ENCODE assay signal across 8 cellular contexts in the genomic region with DNA sequence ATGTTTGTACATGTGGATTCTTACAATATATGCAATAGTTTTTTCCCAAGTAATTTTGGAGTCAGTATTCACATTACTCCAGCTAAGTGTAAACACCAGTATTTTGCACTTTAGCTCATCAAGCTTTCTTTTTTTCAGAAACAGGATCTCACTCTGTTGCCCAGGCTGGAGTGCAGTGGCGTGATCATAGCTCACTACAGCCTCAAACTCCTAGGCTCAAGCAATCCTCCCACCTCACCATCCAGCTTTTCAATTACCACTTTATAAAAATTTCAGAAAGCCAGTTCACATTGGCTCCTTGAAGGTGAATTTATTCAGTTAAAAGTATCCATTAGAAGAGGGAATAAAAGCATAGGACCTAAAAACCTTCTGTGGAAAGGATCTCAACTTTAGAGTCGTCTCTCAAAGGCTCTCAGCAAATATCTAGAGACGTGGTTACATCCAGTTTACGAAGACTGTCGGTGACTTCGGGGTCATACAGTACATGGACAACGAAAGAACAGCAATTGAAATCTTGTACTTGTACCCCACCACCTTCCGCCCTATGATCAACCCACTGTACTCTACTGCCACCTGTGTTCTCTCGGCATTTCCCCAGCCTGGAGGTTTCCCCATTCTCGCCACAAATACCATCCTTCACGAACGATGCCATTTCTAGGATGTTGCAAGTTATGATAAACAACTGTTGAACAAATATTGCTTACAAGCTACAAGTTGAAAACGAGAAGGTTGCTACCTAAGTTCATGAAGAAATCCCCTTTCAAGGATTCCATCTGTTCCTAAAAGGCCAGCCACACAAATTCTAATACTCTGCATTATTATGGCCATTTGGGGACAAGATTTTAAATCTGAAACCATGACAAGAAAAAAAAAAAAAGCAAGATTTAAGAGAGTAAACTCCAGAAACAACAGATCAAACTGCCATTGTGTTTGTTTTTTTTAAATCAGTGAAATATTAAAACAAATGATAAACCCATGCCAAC. TPM values are rescaled to one million over a fixed set of nuclear protein-coding genes. Genes with fewer than 3 reads are reported as not detected.
DNase-seq lines count a peak whose midpoint lies in the region; ATAC-seq, FAIRE-seq and TF ChIP-seq lines count a peak whose summit lies in the region.

No MANE protein-coding gene starts in this region.

- H3K4me3 ChIP-seq in cardiac fibroblast (replicated peaks in 1 of 2; ENCODE audit: low read depth in 2 of 2, low read length in 2 of 2) (peak overlapping the region; percentile 94 to 95), HepG2 (replicated peaks in 1 of 3; ENCODE audit: insufficient read depth in 1 of 3, low read depth in 2 of 3, low read length in 3 of 3) (peak overlapping the region; percentile 81 to 94 (median 93))

- BruUV-seq in HepG2 (replicated peaks; lab: Mats Ljungman, UMichigan): no TSS peak

- H3K27me3 ChIP-seq in HepG2 (ENCODE audit: control insufficient read depth in 1 of 2, insufficient read depth in 2 of 2, low read length in 2 of 2): peaks cover 0 to 1% of the 10 kb centered on the region in 2 experiments; a peak in 1 of 5 replicates

- peak overlapping the region; percentile 84 for H3K4me2 ChIP-seq in HepG2 (ENCODE audit: low read depth, low read length)

- CTCF ChIA-PET in HepG2 (lab: Yijun Ruan, JAX; ENCODE audit: low intra/inter-chr PET ratio, low total read pairs): interaction anchor here (1.6 to 1.9 kb wide), 2 partner anchors 232 to 236 kb away, joined by 9 to 11 read pairs; no protein-coding TSS in a partner anchor

- H3K9me3 ChIP-seq in HepG2 (ENCODE audit: low read length): no peaks in the 10 kb centered on the region

- TF ChIP-seq EP300 in HepG2 (IDR thresholded peaks at IDR 0.05; ENCODE audit: low read depth in 2 of 2, low read length in 2 of 2) (no peak; a peak in 1 of 4 replicates), HepG2 (CRISPR knock-in tag; IDR thresholded peaks at IDR 0.05; ENCODE audit: borderline replicate concordance) (no peak)

- peak overlapping the region; percentile 64 for H2AFZ ChIP-seq in HepG2 (ENCODE audit: low read length)

- FAIRE-seq in HepG2 (lab: Jason Lieb, UNC): peak; percentile 64

- POLR2A ChIA-PET in HepG2 (lab: Yijun Ruan, JAX): interaction anchor here (1.4 to 1.8 kb wide), 2 partner anchors 245 to 284 kb away, joined by 3 to 4 read pairs; no protein-coding TSS in a partner anchor

- in situ Hi-C loops in HepG2 (cut with HindIII; ENCODE audit: extremely low pct_ligation_motif_present, low pct_unique_long_range_greater_than_20kb): loop anchor here (10.0 kb wide), 1 partner anchor 88 kb away; no protein-coding TSS in a partner anchor

- DNase-seq in COLO668 (lab: John Stamatoyannopoulos, UW; ENCODE audit: unreplicated experiment): peak; percentile 29
- DNase-seq in NOMO-1 (lab: John Stamatoyannopoulos, UW; ENCODE audit: unreplicated experiment in 2 of 2): peak; percentile 39 to 61
- peak; percentile 85 to 88 for DNase-seq in cardiac fibroblast (ENCODE audit: low read depth in 2 of 2)
- peak; percentile 64 for DNase-seq in HepG2 (ENCODE audit: low spot score)
- DNase-seq in NCI-H2196 (lab: John Stamatoyannopoulos, UW; ENCODE audit: unreplicated experiment): no peak
- DNase-seq in MV-4-11 (lab: John Stamatoyannopoulos, UW): no peak

- peak; percentile 74 for TF ChIP-seq RAD21 in HepG2 (CRISPR knock-in tag; IDR thresholded peaks at IDR 0.05)

- H3K9ac ChIP-seq in HepG2 (ENCODE audit: insufficient read depth, low read depth, low read length): peak overlapping the region; percentile 79

- ATAC-seq in GM21786 (IDR thresholded peaks at IDR 0.05; ENCODE audit: unreplicated experiment): peak; percentile 27
- 0 out of 3 replicates have a peak, but pooled peaks have one; percentile 3 for ATAC-seq in HepG2

- intact Hi-C loops in HepG2 (cut with micrococcal nuclease; ENCODE audit: unreplicated experiment): loop anchor here (1.0 to 5.0 kb wide), 4 partner anchors 35 to 135 kb away; no protein-coding TSS in a partner anchor

- H4K20me1 ChIP-seq in HepG2 (ENCODE audit: insufficient read depth, low read length): no peaks in the 10 kb centered on the region

- peaks cover 54% of the 10 kb centered on the region for H3K79me2 ChIP-seq in HepG2 (ENCODE audit: insufficient read depth, low read length)

- H3K27ac ChIP-seq in HepG2 (ENCODE audit: extremely low read length, insufficient read depth, low read length): no peak overlapping the region
- peak overlapping the region; percentile 85 for H3K27ac ChIP-seq in temporal lobe (ENCODE audit: low read depth, low read length)

- TF ChIP-seq POLR2A in HepG2 (IDR thresholded peaks at IDR 0.05; ENCODE audit: insufficient read depth in 1 of 2, low read depth in 2 of 2, low read length in 2 of 2): no peak

- no peaks in the 10 kb centered on the region for H3K36me3 ChIP-seq in HepG2 (replicated peaks in 1 of 2; ENCODE audit: control insufficient read depth in 1 of 2, insufficient read depth in 2 of 2, low read length in 2 of 2)

- 8% methylated on average over 13 of the region's 13 CpGs for whole genome bisulfite sequencing in HepG2 (ENCODE audit: low lambda C conversion rate)

- TF ChIP-seq CTCF in cardiac fibroblast (IDR thresholded peaks at IDR 0.05; ENCODE audit: low read depth, low read length): peak; percentile 72
- peak; percentile 87 for TF ChIP-seq CTCF in HepG2 (CRISPR knock-in tag; IDR thresholded peaks at IDR 0.05)

- peaks cover 49% of the 10 kb centered on the region for H3K4me1 ChIP-seq in HepG2 (ENCODE audit: insufficient read depth, low read length)

TF ChIP-seq in HepG2, 621 proteins besides CTCF, POLR2A, EP300 and RAD21 (continues in another document):
- TF ChIP-seq ZNF143 (CRISPR knock-in tag; IDR thresholded peaks at IDR 0.05): no peak

RNA-seq across cellular contexts. Expression of gene APBB2, which starts 1.8 kb away (rescaled TPM):
- 17.0 and 19.7 TPM in 2 replicates for total RNA-seq in HepG2 (2016; rRNA removed; fragmentation: Illumina TruSeq; extraction: Trizol)
- 14.9 and 15.5 TPM in 2 replicates for total RNA-seq in HepG2 (2016; cell fraction: cytosol; rRNA removed; fragmentation: Illumina TruSeq; extraction: Trizol; ENCODE audit: low read depth)
- 17.3 and 17.6 TPM in 2 replicates for total RNA-seq in HepG2 (2016; cell fraction: insoluble cytoplasmic fraction; rRNA removed; fragmentation: Illumina TruSeq; extraction: Trizol)
- 11.9 and 12.0 TPM in 2 replicates for total RNA-seq in HepG2 (2016; cell fraction: membrane; rRNA removed; fragmentation: Illumina TruSeq; extraction: Trizol)
- total RNA-seq in HepG2 (2016; cell fraction: nucleus; rRNA removed; fragmentation: Illumina TruSeq; extraction: Trizol): 35.0 and 35.4 TPM in 2 replicates
- polyA plus RNA-seq in HepG2 (2011; rRNA removed): 9.7 and 11.7 TPM in 2 replicates
- 10.4 and 11.7 TPM in 2 replicates for polyA plus RNA-seq in HepG2 (2011; cell fraction: cytosol; rRNA removed)
- polyA plus RNA-seq in HepG2 (2011; cell fraction: nucleus; rRNA removed): 20.4 and 21.7 TPM in 2 replicates
- polyA plus RNA-seq in HepG2 (2012): 8.9 and 9.8 TPM in 2 replicates
- 0.61 and 0.73 TPM in 2 replicates for polyA plus RNA-seq in HepG2 (2016; cell fraction: cytosol; fragmentation: Illumina TruSeq; extraction: Trizol; ENCODE audit: low read depth)
- polyA plus RNA-seq in HepG2 (2016; cell fraction: insoluble cytoplasmic fraction; fragmentation: Illumina TruSeq; extraction: Trizol; ENCODE audit: low read depth): 12.6 and 12.9 TPM in 2 replicates
- 3.0 and 3.5 TPM in 2 replicates for polyA plus RNA-seq in HepG2 (2016; cell fraction: membrane; fragmentation: Illumina TruSeq; extraction: Trizol; ENCODE audit: low read depth)
- 17.6 and 19.8 TPM in 2 replicates for polyA plus RNA-seq in HepG2 (2016; cell fraction: nucleus; fragmentation: Illumina TruSeq; extraction: Trizol; ENCODE audit: insufficient read depth, low read depth)
- 15.2 and 41.3 TPM in 2 replicates for polyA minus RNA-seq in HepG2 (2011; rRNA and poly(A)+ RNA removed; ENCODE audit: low replicate concordance)
- polyA minus RNA-seq in HepG2 (2011; cell fraction: cytosol; rRNA and poly(A)+ RNA removed): 12.6 and 12.7 TPM in 2 replicates
- 42.4 and 49.7 TPM in 2 replicates for polyA minus RNA-seq in HepG2 (2011; cell fraction: nucleus; rRNA and poly(A)+ RNA removed)
- 81.4 TPM for total RNA-seq in temporal lobe

RNA-seq across cellular contexts. Expression of gene UCHL1, which starts 44.2 kb away (rescaled TPM):
- not detected in 2 replicates for total RNA-seq in HepG2 (2016; rRNA removed; fragmentation: Illumina TruSeq; extraction: Trizol)
- total RNA-seq in HepG2 (2016; cell fraction: cytosol; rRNA removed; fragmentation: Illumina TruSeq; extraction: Trizol; ENCODE audit: low read depth): not detected in 2 replicates
- 0.13 TPM in 1 of 2 replicates, not detected in the other for total RNA-seq in HepG2 (2016; cell fraction: insoluble cytoplasmic fraction; rRNA removed; fragmentation: Illumina TruSeq; extraction: Trizol)
- total RNA-seq in HepG2 (2016; cell fraction: membrane; rRNA removed; fragmentation: Illumina TruSeq; extraction: Trizol): not detected in 2 replicates
- not detected in 2 replicates for total RNA-seq in HepG2 (2016; cell fraction: nucleus; rRNA removed; fragmentation: Illumina TruSeq; extraction: Trizol)
- not detected in 2 replicates for polyA plus RNA-seq in HepG2 (2011; rRNA removed)
- polyA plus RNA-seq in HepG2 (2011; cell fraction: cytosol; rRNA removed): 0.08 and 0.13 TPM in 2 replicates
- polyA plus RNA-seq in HepG2 (2011; cell fraction: nucleus; rRNA removed): 0.29 and 0.45 TPM in 2 replicates
- not detected in 2 replicates for polyA plus RNA-seq in HepG2 (2012)
- not detected in 2 replicates for polyA plus RNA-seq in HepG2 (2016; cell fraction: cytosol; fragmentation: Illumina TruSeq; extraction: Trizol; ENCODE audit: low read depth)
- polyA plus RNA-seq in HepG2 (2016; cell fraction: insoluble cytoplasmic fraction; fragmentation: Illumina TruSeq; extraction: Trizol; ENCODE audit: low read depth): not detected in 2 replicates
- polyA plus RNA-seq in HepG2 (2016; cell fraction: membrane; fragmentation: Illumina TruSeq; extraction: Trizol; ENCODE audit: low read depth): 0.21 TPM in 1 of 2 replicates, not detected in the other
- polyA plus RNA-seq in HepG2 (2016; cell fraction: nucleus; fragmentation: Illumina TruSeq; extraction: Trizol; ENCODE audit: insufficient read depth, low read depth): not detected in 2 replicates
- not detected in 2 replicates for polyA minus RNA-seq in HepG2 (2011; rRNA and poly(A)+ RNA removed; ENCODE audit: low replicate concordance)
- not detected in 2 replicates for polyA minus RNA-seq in HepG2 (2011; cell fraction: cytosol; rRNA and poly(A)+ RNA removed)
- polyA minus RNA-seq in HepG2 (2011; cell fraction: nucleus; rRNA and poly(A)+ RNA removed): not detected in 2 replicates
- 1,168 TPM for total RNA-seq in temporal lobe

Comparison
In these comparisons a context has a peak if more than half of its experiments do, and no peak if none do; other contexts are left out.
1. DNase-seq: peak in COLO668 (single experiment), NOMO-1 (2 of 2), cardiac fibroblast (2 of 2) and HepG2 (single experiment); none in NCI-H2196 (single experiment) and MV-4-11 (single experiment).
2. RNA of gene UCHL1, which starts 44.2 kb away (total RNA-seq): 1,168 TPM in temporal lobe (single experiment); 0.13 TPM in HepG2; every median in the first group is over 1,000 times any median in the second.